9 cellular contexts compared by ENCODE assay signal in genomic region chr19:18007605-18007938, GRCh38. TPM values are rescaled to one million over a fixed set of nuclear protein-coding genes. Genes with fewer than 3 reads are reported as not detected.
DNase-seq lines count a peak whose midpoint lies in the region; ATAC-seq, FAIRE-seq and TF ChIP-seq lines count a peak whose summit lies in the region.
"Had no signal": no experiment of that assay in that cellular context is flagged by ENCODE, and none has a peak within 500 bp of the region (broad histone marks: within the 10 kb centered on the region; RNA-seq: fewer than 3 reads in every experiment).

No MANE protein-coding gene starts in this region.

- H3K27ac ChIP-seq in CD4-positive, alpha-beta T cell (ENCODE audit: low read depth, low read length), result peak overlapping the region; percentile 92
- H3K27ac ChIP-seq in kidney (ENCODE audit: low read depth in 2 of 2, low read length in 2 of 2) (peak overlapping the region; percentile 83 to 85), suprapubic skin (peak overlapping the region; percentile 84)

- H3K4me3 Mint-ChIP-seq in CD4-positive, alpha-beta T cell, result peak overlapping the region; percentile 91

- FAIRE-seq in kidney (lab: Jason Lieb, UNC), result no peak

- H3K4me1 ChIP-seq in kidney (ENCODE audit: control insufficient read depth in 1 of 2, insufficient read depth in 1 of 2, low read depth in 1 of 2, low read length in 2 of 2) (peaks cover 5 to 16% of the 10 kb centered on the region in 2 donors), suprapubic skin (peaks cover 32% of the 10 kb centered on the region)

- no peaks in the 10 kb centered on the region for H3K27me3 ChIP-seq in CD4-positive, alpha-beta T cell (ENCODE audit: control insufficient read depth, insufficient read depth, low read length)
- H3K27me3 ChIP-seq in suprapubic skin, result no peaks in the 10 kb centered on the region

- peaks cover 5% of the 10 kb centered on the region for H3K27me3 Mint-ChIP-seq in CD4-positive, alpha-beta T cell

- peak in 1 of 10 experiments; percentile 37 for DNase-seq in CD4-positive, alpha-beta T cell
- no peak for DNase-seq in astrocyte of the spinal cord (ENCODE audit: low read depth, low spot score)
- DNase-seq in kidney, result no peak
- peak in 1 of 2 donors; percentile 70 for DNase-seq in suprapubic skin (ENCODE audit: low spot score in 2 of 2)
- DNase-seq in stimulated activated CD4-positive, alpha-beta T cell treated with anti-CD3 and anti-CD28 coated beads, Interleukin-12 subunit alpha, Interleukin-12 subunit beta, amount 100 ng/mL, for 4 hours, result no peak
- DNase-seq in NCI-H69 (lab: John Stamatoyannopoulos, UW), result no peak

- H3K9me3 Mint-ChIP-seq in CD4-positive, alpha-beta T cell, result no peaks in the 10 kb centered on the region

- 0% methylated on average over 1 of the region's 12 CpGs for WGBS in suprapubic skin

- TF ChIP-seq EP300 in suprapubic skin (IDR thresholded peaks at IDR 0.05), result no peak

- CTCF ChIA-PET in CD4-positive, alpha-beta T cell (lab: Charles Lee), result interaction anchor here (0.8 to 3.3 kb wide), 13 partner anchors 9 to 160 kb away, joined by 3 to 40 read pairs (median 5); partner anchors contain the start of genes CCDC124 and PIK3R2

- POLR2A ChIA-PET in CD4-positive, alpha-beta T cell (lab: Charles Lee), result interaction anchor here (0.7 to 3.2 kb wide), 15 partner anchors 9 to 161 kb away, joined by 3 to 41 read pairs (median 5); partner anchors contain the start of genes IL12RB1 and PIK3R2

- in situ Hi-C loops in astrocyte of the spinal cord (cut with HindIII; ENCODE audit: low sequenced_read_pairs), result no loop called here

- intact Hi-C loops in CD4-positive, alpha-beta T cell (cut with DNase I, micrococcal nuclease), result loop anchor here (1.0 to 2.0 kb wide), 3 partner anchors 51 to 159 kb away; no protein-coding TSS in a partner anchor
- intact Hi-C loops in kidney (cut with DNase I), result loop anchor here (5.0 kb wide), 1 partner anchor 50 kb away; no protein-coding TSS in a partner anchor

- peak overlapping the region; percentile 47 for H3K4me3 ChIP-seq in astrocyte of the spinal cord (ENCODE audit: low read depth, low read length)
- H3K4me3 ChIP-seq in kidney (ENCODE audit: low read length in 2 of 2), result peak overlapping the region; percentile 69 to 78
- H3K4me3 ChIP-seq in suprapubic skin, result peak overlapping the region; percentile 66

- peak overlapping the region; percentile 97 for H3K27ac Mint-ChIP-seq in CD4-positive, alpha-beta T cell

- H3K4me1 Mint-ChIP-seq in CD4-positive, alpha-beta T cell (ENCODE audit: low read depth), result peaks cover 32% of the 10 kb centered on the region

- peak; percentile 43 for ATAC-seq in CD4-positive, alpha-beta T cell (ENCODE audit: poor library complexity)
- peak; percentile 35 for ATAC-seq in HG03045 (IDR thresholded peaks at IDR 0.05; ENCODE audit: unreplicated experiment)
- no peak for ATAC-seq in HG03378 (IDR thresholded peaks at IDR 0.05; ENCODE audit: unreplicated experiment)

- peak overlapping the region; percentile 76 to 80 for H3K9ac ChIP-seq in kidney (ENCODE audit: low read length in 2 of 2)

- TF ChIP-seq CTCF in CD4-positive, alpha-beta T cell (IDR thresholded peaks at IDR 0.05), result no peak
- no peak for TF ChIP-seq CTCF in astrocyte of the spinal cord (IDR thresholded peaks at IDR 0.05; ENCODE audit: low read depth, low read length)
- no peak for TF ChIP-seq CTCF in kidney (IDR thresholded peaks at IDR 0.05; ENCODE audit: borderline replicate concordance, extremely low read depth, insufficient read depth)
- TF ChIP-seq CTCF in suprapubic skin (IDR thresholded peaks at IDR 0.05), result no peak

- TF ChIP-seq POLR2A in suprapubic skin (IDR thresholded peaks at IDR 0.05), result no peak

- H3K36me3 ChIP-seq in kidney (ENCODE audit: control insufficient read depth in 1 of 2, insufficient read depth in 2 of 2, low read length in 2 of 2) (no peaks in the 10 kb centered on the region), suprapubic skin (peaks cover 33% of the 10 kb centered on the region)

- no peaks in the 10 kb centered on the region for H3K9me3 ChIP-seq in CD4-positive, alpha-beta T cell (ENCODE audit: control insufficient read depth, low read length)
- H3K9me3 ChIP-seq in kidney (ENCODE audit: control insufficient read depth in 1 of 2, low read length in 2 of 2) (no peaks in the 10 kb centered on the region), suprapubic skin (no peaks in the 10 kb centered on the region)

- H3K36me3 Mint-ChIP-seq in CD4-positive, alpha-beta T cell (ENCODE audit: low read depth), result peaks cover 55% of the 10 kb centered on the region

RNA-seq across cellular contexts. Expression of gene ARRDC2, which starts 0.4 kb away (rescaled TPM):
- total RNA-seq in CD4-positive, alpha-beta T cell, result 100 to 1,000 TPM; 325 to 341 TPM
- total RNA-seq in kidney (68.4 TPM), suprapubic skin (10 to 100 TPM; 11.3 to 35.0 (median 28.5) TPM)
- polyA plus RNA-seq in kidney (ENCODE audit: insufficient read depth, low read depth, low replicate concordance), result 20.8 TPM

RNA-seq across cellular contexts. Expression of gene KCNN1, which starts 40.7 kb away (rescaled TPM):
- not detected for total RNA-seq in CD4-positive, alpha-beta T cell
- total RNA-seq in kidney, result 0.19 TPM
- 0.37 TPM for polyA plus RNA-seq in kidney (ENCODE audit: insufficient read depth, low read depth, low replicate concordance)
- under 1 TPM in 2 of 4 donors, not detected in 2; 0.26 to 0.51 TPM for total RNA-seq in suprapubic skin
- total RNA-seq: myocyte had no signal
